1 cellular context compared by ENCODE assay signal in genomic region chr7:150382844-150383225, GRCh38.
TF ChIP-seq lines count a peak whose summit lies in the region.

No MANE protein-coding gene starts in this region.

TF ChIP-seq in WTC11, 78 proteins besides CTCF, POLR2A, EP300 and RAD21 (continued from another document):
- TF ChIP-seq, protein P1, sequence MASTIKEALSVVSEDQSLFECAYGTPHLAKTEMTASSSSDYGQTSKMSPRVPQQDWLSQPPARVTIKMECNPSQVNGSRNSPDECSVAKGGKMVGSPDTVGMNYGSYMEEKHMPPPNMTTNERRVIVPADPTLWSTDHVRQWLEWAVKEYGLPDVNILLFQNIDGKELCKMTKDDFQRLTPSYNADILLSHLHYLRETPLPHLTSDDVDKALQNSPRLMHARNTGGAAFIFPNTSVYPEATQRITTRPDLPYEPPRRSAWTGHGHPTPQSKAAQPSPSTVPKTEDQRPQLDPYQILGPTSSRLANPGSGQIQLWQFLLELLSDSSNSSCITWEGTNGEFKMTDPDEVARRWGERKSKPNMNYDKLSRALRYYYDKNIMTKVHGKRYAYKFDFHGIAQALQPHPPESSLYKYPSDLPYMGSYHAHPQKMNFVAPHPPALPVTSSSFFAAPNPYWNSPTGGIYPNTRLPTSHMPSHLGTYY (CRISPR knock-in tag; IDR thresholded peaks at IDR 0.05) = no peak
- no peak for TF ChIP-seq NR3C1 (CRISPR knock-in tag; conservative IDR thresholded peaks at IDR 0.05; ENCODE audit: low read depth)
- TF ChIP-seq, protein P2, sequence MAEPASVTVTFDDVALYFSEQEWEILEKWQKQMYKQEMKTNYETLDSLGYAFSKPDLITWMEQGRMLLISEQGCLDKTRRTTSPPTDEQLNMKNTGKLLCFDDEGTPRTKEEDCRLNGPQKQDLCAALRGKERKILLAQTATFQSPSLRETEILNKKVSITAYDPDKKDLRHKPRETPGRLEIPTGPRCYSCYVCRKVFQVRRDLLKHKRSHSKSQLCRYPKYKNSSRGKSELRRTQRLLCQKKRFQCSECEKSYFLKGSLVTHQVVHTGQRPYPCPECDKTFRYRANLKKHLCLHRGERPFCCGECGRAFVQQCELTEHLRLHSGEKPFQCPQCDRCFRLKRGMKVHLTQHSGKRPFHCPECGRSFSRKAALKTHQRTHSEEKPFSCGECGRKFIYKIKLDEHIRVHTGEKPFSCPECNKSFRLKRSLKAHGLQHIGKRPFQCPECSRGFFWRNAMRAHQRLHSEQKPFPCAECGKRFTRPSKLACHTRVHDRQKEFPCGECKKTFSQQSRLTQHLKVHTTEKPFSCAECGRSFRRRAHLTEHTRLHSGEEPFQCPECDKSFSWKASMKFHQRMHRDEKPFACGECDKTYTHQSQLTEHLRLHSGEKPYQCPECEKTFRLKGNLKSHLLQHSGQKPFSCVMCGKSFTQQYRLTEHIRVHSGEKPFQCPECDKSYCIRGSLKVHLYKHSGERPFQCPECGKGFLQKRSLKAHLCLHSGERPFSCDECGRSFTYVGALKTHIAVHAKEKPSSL (CRISPR knock-in tag; conservative IDR thresholded peaks at IDR 0.05) = no peak
- no peak for TF ChIP-seq ZNF512 (CRISPR knock-in tag; IDR thresholded peaks at IDR 0.05; ENCODE audit: borderline replicate concordance)
- no peak for TF ChIP-seq CBFB (CRISPR knock-in tag; IDR thresholded peaks at IDR 0.05; ENCODE audit: low read depth)
- no peak for TF ChIP-seq GABPB1 (CRISPR knock-in tag; IDR thresholded peaks at IDR 0.05)
